In the genomic region with DNA sequence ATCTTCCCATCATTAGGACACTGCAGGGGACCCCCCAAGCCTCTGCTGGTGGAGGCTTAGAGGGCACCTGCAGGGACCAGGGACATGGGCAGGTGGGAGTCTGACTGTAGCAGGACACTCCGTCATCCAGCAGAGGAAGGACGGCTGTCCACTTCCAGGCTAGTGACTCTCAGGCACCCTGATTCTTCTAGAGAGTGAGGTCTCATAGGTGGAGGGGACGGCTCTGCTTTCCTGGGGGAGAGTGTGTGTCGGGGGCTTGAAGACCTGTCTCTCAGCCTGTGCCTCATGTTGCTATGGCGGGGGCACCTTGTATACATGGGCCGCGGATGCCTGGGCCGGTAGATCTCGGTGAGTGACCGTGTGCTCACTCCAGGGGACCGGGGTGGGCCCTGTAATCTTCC, we compare ENCODE assay signal across 23 cellular contexts.
"Had no signal": no experiment of that assay in that cellular context is flagged by ENCODE, and none has a peak within 500 bp of the region (broad histone marks: within the 10 kb centered on the region; RNA-seq: fewer than 3 reads in every experiment).

No MANE protein-coding gene starts in this region.

- H3K4me3 ChIP-seq: ascending aorta, SK-N-MC had no signal

- H3K27ac ChIP-seq: ascending aorta, SK-N-MC, WERI-Rb-1 had no signal

- H3K4me1 ChIP-seq: ascending aorta had no signal

- ATAC-seq: activated CD4-positive, alpha-beta T cell treated with anti-CD3 and anti-CD28 coated beads for 36 hours; activated CD8-positive, alpha-beta T cell treated with anti-CD3 and anti-CD28 coated beads for 36 hours; activated T-cell treated with anti-CD3 and anti-CD28 coated beads, Interleukin-2, amount 50 U/mL, for 72 hours; Panc1; Right ventricle myocardium inferior had no signal

- H3K27me3 ChIP-seq: ascending aorta had no signal

- DNase-seq: activated CD4-positive, alpha-beta T cell treated with anti-CD3 and anti-CD28 coated beads for 36 hours; activated CD4-positive, alpha-beta T cell treated with anti-CD3 and anti-CD28 coated beads, Interleukin-2, amount 50 U/mL, for 1 hour; activated CD8-positive, alpha-beta memory T cell treated with anti-CD3 and anti-CD28 coated beads, Interleukin-2, amount 50 U/mL, for 4 hours; activated CD8-positive, alpha-beta T cell treated with anti-CD3 and anti-CD28 coated beads for 36 hours; activated naive CD4-positive, alpha-beta T cell; activated T-cell treated with anti-CD3 and anti-CD28 coated beads, Interleukin-2, amount 50 U/mL, for 72 hours; Kasumi-1; KBM-7; NCI-H1105 treated with DMSO at 0.1 percent for 48 hours; NCI-H1436 treated with DMSO at 0.1 percent for 48 hours; NCI-H187; NCI-H2081; NCI-H510A treated with DMSO at 0.1 percent for 48 hours; NCI-H69; NK-92 treated with Interleukin-12 subunit alpha and Interleukin-12 subunit beta, amount 100 ng/mL, for 24 hours; OCI-M1; RPMI8226; T-helper 1 cell; WERI-Rb-1 had no signal
